In the genomic region with DNA sequence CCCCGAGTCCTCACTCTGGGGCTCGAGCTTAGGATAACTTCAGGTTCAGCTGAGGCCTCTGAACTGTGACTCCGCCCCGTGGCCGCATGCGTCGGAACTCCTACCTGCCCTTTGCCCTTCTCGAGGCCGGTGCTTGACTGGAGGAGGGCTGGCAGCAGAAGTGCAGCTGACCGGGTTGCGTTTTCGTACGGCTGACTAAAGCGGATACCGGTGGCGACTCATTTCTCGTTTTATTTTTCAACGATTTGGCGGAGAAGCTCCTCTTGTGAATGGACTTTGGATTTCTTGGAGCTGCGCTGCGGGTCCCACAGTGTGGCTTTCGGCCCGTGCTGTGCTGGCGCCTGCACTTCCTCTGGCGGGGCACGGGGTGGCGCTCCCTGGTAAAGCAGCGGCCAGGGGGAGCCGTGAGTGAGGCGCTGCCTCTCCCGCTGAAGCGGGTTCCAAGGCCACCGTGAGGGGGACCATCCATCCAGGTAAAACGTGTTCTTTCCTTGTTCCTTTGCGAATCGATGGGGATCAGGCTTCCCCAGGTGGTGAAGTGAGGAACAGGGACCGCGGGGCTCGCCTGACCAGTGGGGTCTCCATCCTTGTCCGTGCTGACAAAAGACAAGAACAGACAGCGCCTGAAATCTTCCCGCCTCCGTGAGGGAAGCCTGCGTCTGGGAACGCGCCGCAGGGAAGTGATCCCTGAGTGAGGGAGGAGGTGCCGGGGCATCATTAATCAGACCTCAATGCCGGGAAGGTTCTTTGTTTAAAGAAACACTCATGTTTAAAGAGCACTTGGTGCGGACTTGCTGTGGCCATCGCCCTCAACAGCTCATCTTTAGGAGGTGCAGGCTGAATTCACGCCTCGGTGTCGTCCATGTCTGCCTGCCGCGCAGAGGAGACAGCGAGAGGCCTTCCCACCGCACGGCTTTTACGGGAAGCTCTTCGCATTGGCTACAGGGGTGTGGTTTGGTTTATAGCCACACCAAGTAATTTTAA, we compare ENCODE assay signal across 1 cellular context.
TF ChIP-seq lines count a peak whose summit lies in the region.

No MANE protein-coding gene starts in this region.

TF ChIP-seq in HepG2, 621 proteins besides CTCF, POLR2A, EP300 and RAD21 (continued from another document and continues in another):
- TF ChIP-seq, protein P1, sequence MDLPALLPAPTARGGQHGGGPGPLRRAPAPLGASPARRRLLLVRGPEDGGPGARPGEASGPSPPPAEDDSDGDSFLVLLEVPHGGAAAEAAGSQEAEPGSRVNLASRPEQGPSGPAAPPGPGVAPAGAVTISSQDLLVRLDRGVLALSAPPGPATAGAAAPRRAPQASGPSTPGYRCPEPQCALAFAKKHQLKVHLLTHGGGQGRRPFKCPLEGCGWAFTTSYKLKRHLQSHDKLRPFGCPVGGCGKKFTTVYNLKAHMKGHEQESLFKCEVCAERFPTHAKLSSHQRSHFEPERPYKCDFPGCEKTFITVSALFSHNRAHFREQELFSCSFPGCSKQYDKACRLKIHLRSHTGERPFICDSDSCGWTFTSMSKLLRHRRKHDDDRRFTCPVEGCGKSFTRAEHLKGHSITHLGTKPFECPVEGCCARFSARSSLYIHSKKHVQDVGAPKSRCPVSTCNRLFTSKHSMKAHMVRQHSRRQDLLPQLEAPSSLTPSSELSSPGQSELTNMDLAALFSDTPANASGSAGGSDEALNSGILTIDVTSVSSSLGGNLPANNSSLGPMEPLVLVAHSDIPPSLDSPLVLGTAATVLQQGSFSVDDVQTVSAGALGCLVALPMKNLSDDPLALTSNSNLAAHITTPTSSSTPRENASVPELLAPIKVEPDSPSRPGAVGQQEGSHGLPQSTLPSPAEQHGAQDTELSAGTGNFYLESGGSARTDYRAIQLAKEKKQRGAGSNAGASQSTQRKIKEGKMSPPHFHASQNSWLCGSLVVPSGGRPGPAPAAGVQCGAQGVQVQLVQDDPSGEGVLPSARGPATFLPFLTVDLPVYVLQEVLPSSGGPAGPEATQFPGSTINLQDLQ (CRISPR knock-in tag; IDR thresholded peaks at IDR 0.05): no peak
- TF ChIP-seq, protein P2, sequence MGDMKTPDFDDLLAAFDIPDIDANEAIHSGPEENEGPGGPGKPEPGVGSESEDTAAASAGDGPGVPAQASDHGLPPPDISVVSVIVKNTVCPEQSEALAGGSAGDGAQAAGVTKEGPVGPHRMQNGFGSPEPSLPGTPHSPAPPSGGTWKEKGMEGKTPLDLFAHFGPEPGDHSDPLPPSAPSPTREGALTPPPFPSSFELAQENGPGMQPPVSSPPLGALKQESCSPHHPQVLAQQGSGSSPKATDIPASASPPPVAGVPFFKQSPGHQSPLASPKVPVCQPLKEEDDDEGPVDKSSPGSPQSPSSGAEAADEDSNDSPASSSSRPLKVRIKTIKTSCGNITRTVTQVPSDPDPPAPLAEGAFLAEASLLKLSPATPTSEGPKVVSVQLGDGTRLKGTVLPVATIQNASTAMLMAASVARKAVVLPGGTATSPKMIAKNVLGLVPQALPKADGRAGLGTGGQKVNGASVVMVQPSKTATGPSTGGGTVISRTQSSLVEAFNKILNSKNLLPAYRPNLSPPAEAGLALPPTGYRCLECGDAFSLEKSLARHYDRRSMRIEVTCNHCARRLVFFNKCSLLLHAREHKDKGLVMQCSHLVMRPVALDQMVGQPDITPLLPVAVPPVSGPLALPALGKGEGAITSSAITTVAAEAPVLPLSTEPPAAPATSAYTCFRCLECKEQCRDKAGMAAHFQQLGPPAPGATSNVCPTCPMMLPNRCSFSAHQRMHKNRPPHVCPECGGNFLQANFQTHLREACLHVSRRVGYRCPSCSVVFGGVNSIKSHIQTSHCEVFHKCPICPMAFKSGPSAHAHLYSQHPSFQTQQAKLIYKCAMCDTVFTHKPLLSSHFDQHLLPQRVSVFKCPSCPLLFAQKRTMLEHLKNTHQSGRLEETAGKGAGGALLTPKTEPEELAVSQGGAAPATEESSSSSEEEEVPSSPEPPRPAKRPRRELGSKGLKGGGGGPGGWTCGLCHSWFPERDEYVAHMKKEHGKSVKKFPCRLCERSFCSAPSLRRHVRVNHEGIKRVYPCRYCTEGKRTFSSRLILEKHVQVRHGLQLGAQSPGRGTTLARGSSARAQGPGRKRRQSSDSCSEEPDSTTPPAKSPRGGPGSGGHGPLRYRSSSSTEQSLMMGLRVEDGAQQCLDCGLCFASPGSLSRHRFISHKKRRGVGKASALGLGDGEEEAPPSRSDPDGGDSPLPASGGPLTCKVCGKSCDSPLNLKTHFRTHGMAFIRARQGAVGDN (CRISPR knock-in tag; IDR thresholded peaks at IDR 0.05): peak; percentile 92
- TF ChIP-seq, protein P3, sequence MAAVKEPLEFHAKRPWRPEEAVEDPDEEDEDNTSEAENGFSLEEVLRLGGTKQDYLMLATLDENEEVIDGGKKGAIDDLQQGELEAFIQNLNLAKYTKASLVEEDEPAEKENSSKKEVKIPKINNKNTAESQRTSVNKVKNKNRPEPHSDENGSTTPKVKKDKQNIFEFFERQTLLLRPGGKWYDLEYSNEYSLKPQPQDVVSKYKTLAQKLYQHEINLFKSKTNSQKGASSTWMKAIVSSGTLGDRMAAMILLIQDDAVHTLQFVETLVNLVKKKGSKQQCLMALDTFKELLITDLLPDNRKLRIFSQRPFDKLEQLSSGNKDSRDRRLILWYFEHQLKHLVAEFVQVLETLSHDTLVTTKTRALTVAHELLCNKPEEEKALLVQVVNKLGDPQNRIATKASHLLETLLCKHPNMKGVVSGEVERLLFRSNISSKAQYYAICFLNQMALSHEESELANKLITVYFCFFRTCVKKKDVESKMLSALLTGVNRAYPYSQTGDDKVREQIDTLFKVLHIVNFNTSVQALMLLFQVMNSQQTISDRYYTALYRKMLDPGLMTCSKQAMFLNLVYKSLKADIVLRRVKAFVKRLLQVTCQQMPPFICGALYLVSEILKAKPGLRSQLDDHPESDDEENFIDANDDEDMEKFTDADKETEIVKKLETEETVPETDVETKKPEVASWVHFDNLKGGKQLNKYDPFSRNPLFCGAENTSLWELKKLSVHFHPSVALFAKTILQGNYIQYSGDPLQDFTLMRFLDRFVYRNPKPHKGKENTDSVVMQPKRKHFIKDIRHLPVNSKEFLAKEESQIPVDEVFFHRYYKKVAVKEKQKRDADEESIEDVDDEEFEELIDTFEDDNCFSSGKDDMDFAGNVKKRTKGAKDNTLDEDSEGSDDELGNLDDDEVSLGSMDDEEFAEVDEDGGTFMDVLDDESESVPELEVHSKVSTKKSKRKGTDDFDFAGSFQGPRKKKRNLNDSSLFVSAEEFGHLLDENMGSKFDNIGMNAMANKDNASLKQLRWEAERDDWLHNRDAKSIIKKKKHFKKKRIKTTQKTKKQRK (IDR thresholded peaks at IDR 0.05; ENCODE audit: low read length): no peak
- TF ChIP-seq SP5 (CRISPR knock-in tag; IDR thresholded peaks at IDR 0.05; ENCODE audit: borderline replicate concordance, low read depth) (peak; percentile 73), CBX5 (CRISPR knock-in tag; IDR thresholded peaks at IDR 0.05; ENCODE audit: borderline replicate concordance) (peak; percentile 80; the same call in 1 of the 2 replicates), ZNF652 (CRISPR knock-in tag; IDR thresholded peaks at IDR 0.05; ENCODE audit: borderline replicate concordance, low read depth) (no peak; the same call in 1 of the 2 replicates), ZNF280D (CRISPR knock-in tag; IDR thresholded peaks at IDR 0.05) (peak; percentile 45), SIX1 (CRISPR knock-in tag; IDR thresholded peaks at IDR 0.05; ENCODE audit: borderline replicate concordance) (peak; percentile 4; the same call in 1 of the 2 replicates), ZNF121 (CRISPR knock-in tag; IDR thresholded peaks at IDR 0.05) (peak; percentile 63), PHB2 (IDR thresholded peaks at IDR 0.05; ENCODE audit: partially characterized antibody) (no peak), ZBTB14 (CRISPR knock-in tag; IDR thresholded peaks at IDR 0.05) (no peak), EED (CRISPR knock-in tag; IDR thresholded peaks at IDR 0.05) (no peak), LCORL (IDR thresholded peaks at IDR 0.05) (no peak), LCORL (CRISPR knock-in tag; IDR thresholded peaks at IDR 0.05) (peak; percentile 95), BHLHE40 (IDR thresholded peaks at IDR 0.05; ENCODE audit: low read length) (peak; percentile 77), ZNF329 (CRISPR knock-in tag; IDR thresholded peaks at IDR 0.05; ENCODE audit: low read depth) (0 out of 2 replicates have a peak, but pooled peaks have one; percentile 84), ZNF574 (CRISPR knock-in tag; IDR thresholded peaks at IDR 0.05) (peak; percentile 77), SMARCC2 (IDR thresholded peaks at IDR 0.05) (no peak), ZSCAN5A (CRISPR knock-in tag; IDR thresholded peaks at IDR 0.05; ENCODE audit: borderline replicate concordance) (no peak; the same call in 1 of the 2 replicates), ZNF720 (CRISPR knock-in tag; IDR thresholded peaks at IDR 0.05) (no peak; the same call in 1 of the 2 replicates), SRSF9 (IDR thresholded peaks at IDR 0.05; ENCODE audit: borderline replicate concordance, insufficient read depth, low read depth, low read length, poor library complexity, severe bottlenecking) (no peak), ZNF124 (CRISPR knock-in tag; IDR thresholded peaks at IDR 0.05) (peak; percentile 87), ZNF678 (CRISPR knock-in tag; IDR thresholded peaks at IDR 0.05) (no peak; the same call in 1 of the 2 replicates), ZNF879 (CRISPR knock-in tag; IDR thresholded peaks at IDR 0.05) (peak; percentile 95), U2AF2 (IDR thresholded peaks at IDR 0.05; ENCODE audit: low read depth, low read length) (0 out of 2 replicates have a peak, but pooled peaks have one; percentile 55)
- TF ChIP-seq, protein P4, sequence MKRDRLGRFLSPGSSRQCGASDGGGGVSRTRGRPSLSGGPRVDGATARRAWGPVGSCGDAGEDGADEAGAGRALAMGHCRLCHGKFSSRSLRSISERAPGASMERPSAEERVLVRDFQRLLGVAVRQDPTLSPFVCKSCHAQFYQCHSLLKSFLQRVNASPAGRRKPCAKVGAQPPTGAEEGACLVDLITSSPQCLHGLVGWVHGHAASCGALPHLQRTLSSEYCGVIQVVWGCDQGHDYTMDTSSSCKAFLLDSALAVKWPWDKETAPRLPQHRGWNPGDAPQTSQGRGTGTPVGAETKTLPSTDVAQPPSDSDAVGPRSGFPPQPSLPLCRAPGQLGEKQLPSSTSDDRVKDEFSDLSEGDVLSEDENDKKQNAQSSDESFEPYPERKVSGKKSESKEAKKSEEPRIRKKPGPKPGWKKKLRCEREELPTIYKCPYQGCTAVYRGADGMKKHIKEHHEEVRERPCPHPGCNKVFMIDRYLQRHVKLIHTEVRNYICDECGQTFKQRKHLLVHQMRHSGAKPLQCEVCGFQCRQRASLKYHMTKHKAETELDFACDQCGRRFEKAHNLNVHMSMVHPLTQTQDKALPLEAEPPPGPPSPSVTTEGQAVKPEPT (CRISPR knock-in tag; IDR thresholded peaks at IDR 0.05; ENCODE audit: low read depth): peak; percentile 69
